In the genomic region with DNA sequence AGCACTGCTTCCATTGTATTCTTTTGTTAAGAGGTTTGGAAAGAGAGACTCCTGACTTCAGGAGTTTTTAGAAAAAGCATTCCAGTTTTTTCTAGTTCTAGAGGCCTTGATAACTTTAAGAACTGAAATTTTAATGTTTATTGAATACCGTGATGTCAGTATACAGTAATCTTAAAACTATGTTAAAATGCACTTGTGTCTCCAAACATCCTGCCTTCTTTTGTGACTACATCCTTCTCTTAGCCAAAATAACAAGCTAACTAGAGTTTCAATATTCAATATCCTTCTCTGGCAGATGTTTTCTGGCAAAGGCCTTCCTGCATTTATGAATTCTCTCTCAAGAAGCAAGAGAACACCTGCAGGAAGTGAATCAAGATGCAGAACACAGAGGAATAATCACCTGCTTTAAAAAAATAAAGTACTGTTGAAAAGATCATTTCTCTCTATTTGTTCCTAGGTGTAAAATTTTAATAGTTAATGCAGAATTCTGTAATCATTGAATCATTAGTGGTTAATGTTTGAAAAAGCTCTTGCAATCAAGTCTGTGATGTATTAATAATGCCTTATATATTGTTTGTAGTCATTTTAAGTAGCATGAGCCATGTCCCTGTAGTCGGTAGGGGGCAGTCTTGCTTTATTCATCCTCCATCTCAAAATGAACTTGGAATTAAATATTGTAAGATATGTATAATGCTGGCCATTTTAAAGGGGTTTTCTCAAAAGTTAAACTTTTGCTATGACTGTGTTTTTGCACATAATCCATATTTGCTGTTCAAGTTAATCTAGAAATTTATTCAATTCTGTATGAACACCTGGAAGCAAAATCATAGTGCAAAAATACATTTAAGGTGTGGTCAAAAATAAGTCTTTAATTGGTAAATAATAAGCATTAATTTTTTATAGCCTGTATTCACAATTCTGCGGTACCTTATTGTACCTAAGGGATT, we compare ENCODE assay signal across 8 cellular contexts. TPM values are rescaled to one million over a fixed set of nuclear protein-coding genes. Genes with fewer than 3 reads are reported as not detected.
A peak's percentile ranks its signal among the peaks of the same experiment; 100 is the strongest.
DNase-seq lines count a peak whose midpoint lies in the region; ATAC-seq, FAIRE-seq and TF ChIP-seq lines count a peak whose summit lies in the region.

No MANE protein-coding gene starts in this region.

- TF ChIP-seq CTCF in GM12874 (IDR thresholded peaks at IDR 0.05; ENCODE audit: insufficient read depth, low read depth, low read length): peak; percentile 55
- TF ChIP-seq CTCF in endothelial cell of umbilical vein (IDR thresholded peaks at IDR 0.05; ENCODE audit: extremely low read depth in 1 of 2, insufficient read depth in 1 of 2, low read depth in 1 of 2, low read length in 2 of 2): peak; percentile 63 to 66
- TF ChIP-seq CTCF in suprapubic skin (IDR thresholded peaks at IDR 0.05): peak; percentile 72 to 81

- H3K27me3 ChIP-seq in endothelial cell of umbilical vein (ENCODE audit: control insufficient read depth in 2 of 2, insufficient read depth in 2 of 2, low read length in 2 of 2): no peaks in the 10 kb centered on the region
- H3K27me3 ChIP-seq in suprapubic skin: no peaks in the 10 kb centered on the region

- no peaks in the 10 kb centered on the region for H3K79me2 ChIP-seq in endothelial cell of umbilical vein (ENCODE audit: control insufficient read depth, insufficient read depth, low read length)

- H3K9me1 ChIP-seq in endothelial cell of umbilical vein (replicated peaks; ENCODE audit: control insufficient read depth, extremely low read depth, insufficient read depth, low read length): no peaks in the 10 kb centered on the region

- FAIRE-seq in endothelial cell of umbilical vein (lab: Jason Lieb, UNC): peak; percentile 50

- H3K36me3 ChIP-seq in endothelial cell of umbilical vein (ENCODE audit: control insufficient read depth in 2 of 2, extremely low read depth in 1 of 2, insufficient read depth in 2 of 2, low read length in 2 of 2) (no peaks in the 10 kb centered on the region), suprapubic skin (peaks cover 40% of the 10 kb centered on the region)

- dilution Hi-C loops in endothelial cell of umbilical vein (cut with MboI; ENCODE audit: extremely low pct_ligation_motif_present, low sequenced_read_pairs): loop anchor here (5.0 kb wide), 1 partner anchor 396 kb away; no protein-coding TSS in a partner anchor

- H3K27ac ChIP-seq in endothelial cell of umbilical vein (ENCODE audit: insufficient read depth, low read depth, low read length): peak overlapping the region; percentile 2
- no peak overlapping the region for H3K27ac ChIP-seq in suprapubic skin

- 46% methylated on average over 3 of the region's 3 CpGs for WGBS in suprapubic skin

- H3K9me3 ChIP-seq in endothelial cell of umbilical vein (replicated peaks; ENCODE audit: control insufficient read depth, insufficient read depth, low read length) (no peaks in the 10 kb centered on the region), suprapubic skin (no peaks in the 10 kb centered on the region)

- H3K4me1 ChIP-seq in endothelial cell of umbilical vein (ENCODE audit: control insufficient read depth, extremely low read depth, insufficient read depth, low read length) (peaks cover 19% of the 10 kb centered on the region), suprapubic skin (no peaks in the 10 kb centered on the region)

- peaks cover 42% of the 10 kb centered on the region for H3K36me3 Mint-ChIP-seq in activated CD4-positive, alpha-beta T cell treated with anti-CD3 and anti-CD28 coated beads, Interleukin-2, amount 10 ng/mL, durations not matched to agents 24 days and 14 days (ENCODE audit: low read depth)
- H3K36me3 Mint-ChIP-seq in naive thymus-derived CD8-positive, alpha-beta T cell: peaks cover 4 to 72% (median 13%) of the 10 kb centered on the region in 3 donors

- H2AFZ ChIP-seq in endothelial cell of umbilical vein (ENCODE audit: low read depth, low read length): no peak overlapping the region

- H3K9ac ChIP-seq in endothelial cell of umbilical vein (replicated peaks; ENCODE audit: extremely low read depth, insufficient read depth, low read length): no peak overlapping the region

- H4K20me1 ChIP-seq in endothelial cell of umbilical vein (replicated peaks; ENCODE audit: control insufficient read depth, extremely low read depth, insufficient read depth, low read length): no peaks in the 10 kb centered on the region

- H3K4me3 ChIP-seq in endothelial cell of umbilical vein (replicated peaks in 1 of 3; ENCODE audit: insufficient read depth in 1 of 3, low read depth in 1 of 3, low read length in 3 of 3) (no peak overlapping the region), suprapubic skin (no peak overlapping the region)

- TF ChIP-seq POLR2A in endothelial cell of umbilical vein (IDR thresholded peaks at IDR 0.05; ENCODE audit: low read depth, low read length) (no peak), suprapubic skin (IDR thresholded peaks at IDR 0.05) (no peak)

- TF ChIP-seq EP300 in suprapubic skin (IDR thresholded peaks at IDR 0.05): no peak

- intact Hi-C loops in activated CD4-positive, alpha-beta T cell treated with anti-CD3 and anti-CD28 coated beads, Interleukin-2, amount 10 ng/mL, durations not matched to agents 24 days and 14 days (cut with micrococcal nuclease): loop anchor here (1.0 to 10.0 kb wide), 3 partner anchors 173 to 397 kb away; partner anchors contain the start of gene SPRY4
- intact Hi-C loops in endothelial cell of umbilical vein (cut with micrococcal nuclease): loop anchor here (1.0 to 5.0 kb wide), 13 partner anchors 41 to 548 kb away; partner anchors contain the start of gene SPRY4

- no peaks in the 10 kb centered on the region for H3K27me3 Mint-ChIP-seq in activated CD4-positive, alpha-beta T cell treated with anti-CD3 and anti-CD28 coated beads, Interleukin-2, amount 10 ng/mL, durations not matched to agents 24 days and 14 days
- no peaks in the 10 kb centered on the region for H3K27me3 Mint-ChIP-seq in naive thymus-derived CD8-positive, alpha-beta T cell

- DNase-seq in A172 (ENCODE audit: low spot score) (peak; percentile 60), NCI-H446 (lab: John Stamatoyannopoulos, UW) (peak; percentile 60 to 61), endothelial cell of umbilical vein (ENCODE audit: low read depth, low spot score) (peak; percentile 83), suprapubic skin (ENCODE audit: low spot score in 2 of 2) (no peak)
- DNase-seq in activated CD4-positive, alpha-beta T cell treated with anti-CD3 and anti-CD28 coated beads, Interleukin-2, amount 10 ng/mL, durations not matched to agents 24 days and 14 days: peak; percentile 87
- DNase-seq in naive thymus-derived CD8-positive, alpha-beta T cell: peak; percentile 10 to 75 (median 56)

- ATAC-seq in naive thymus-derived CD8-positive, alpha-beta T cell: peak; percentile 69 to 82
- ATAC-seq in GM19023 (IDR thresholded peaks at IDR 0.05; ENCODE audit: unreplicated experiment): no peak

- H3K4me1 Mint-ChIP-seq in activated CD4-positive, alpha-beta T cell treated with anti-CD3 and anti-CD28 coated beads, Interleukin-2, amount 10 ng/mL, durations not matched to agents 24 days and 14 days: peaks cover 6% of the 10 kb centered on the region
- H3K4me1 Mint-ChIP-seq in naive thymus-derived CD8-positive, alpha-beta T cell: peaks cover 2 to 8% (median 6%) of the 10 kb centered on the region in 4 donors

- no peak overlapping the region for H3K4me2 ChIP-seq in endothelial cell of umbilical vein (ENCODE audit: insufficient read depth, low read length)

- H3K9me3 Mint-ChIP-seq in activated CD4-positive, alpha-beta T cell treated with anti-CD3 and anti-CD28 coated beads, Interleukin-2, amount 10 ng/mL, durations not matched to agents 24 days and 14 days: no peaks in the 10 kb centered on the region
- no peaks in the 10 kb centered on the region for H3K9me3 Mint-ChIP-seq in naive thymus-derived CD8-positive, alpha-beta T cell

- POLR2A ChIA-PET in endothelial cell of umbilical vein (lab: Charles Lee): no interaction called here
- POLR2A ChIA-PET in naive thymus-derived CD8-positive, alpha-beta T cell (lab: Charles Lee): no interaction called here

- no peak overlapping the region for H3K4me3 Mint-ChIP-seq in activated CD4-positive, alpha-beta T cell treated with anti-CD3 and anti-CD28 coated beads, Interleukin-2, amount 10 ng/mL, durations not matched to agents 24 days and 14 days
- H3K4me3 Mint-ChIP-seq in naive thymus-derived CD8-positive, alpha-beta T cell: no peak overlapping the region

- no peak overlapping the region for H3K27ac Mint-ChIP-seq in activated CD4-positive, alpha-beta T cell treated with anti-CD3 and anti-CD28 coated beads, Interleukin-2, amount 10 ng/mL, durations not matched to agents 24 days and 14 days
- H3K27ac Mint-ChIP-seq in naive thymus-derived CD8-positive, alpha-beta T cell: no peak overlapping the region

- TSS peak; percentile 32 for BruUV-seq in endothelial cell of umbilical vein (replicated peaks; lab: Mats Ljungman, UMichigan)

- CTCF ChIA-PET in endothelial cell of umbilical vein (lab: Charles Lee): interaction anchor here (0.5 to 2.6 kb wide), 27 partner anchors 9 to 548 kb away, joined by 3 to 68 read pairs (median 3); partner anchors contain the start of gene SPRY4

TF ChIP-seq in endothelial cell of umbilical vein, 7 proteins besides CTCF, POLR2A, EP300 and RAD21:
- TF ChIP-seq POLR2AphosphoS5 (IDR thresholded peaks at IDR 0.05; ENCODE audit: insufficient read depth, low read depth, low read length) (no peak), FOS (IDR thresholded peaks at IDR 0.05; ENCODE audit: borderline replicate concordance, insufficient read depth, low read length) (peak; percentile 32)

RNA-seq across cellular contexts. Expression of gene NDFIP1, which starts 43.1 kb away (rescaled TPM):
- 57.3 and 65.7 TPM in 2 replicates for total RNA-seq in A172 (2014; rRNA removed; shearing (Covaris generic))
- total RNA-seq in activated CD4-positive, alpha-beta T cell treated with anti-CD3 and anti-CD28 coated beads, Interleukin-2, amount 10 ng/mL, durations not matched to agents 24 days and 14 days: 114 and 122 TPM in 2 replicates
- total RNA-seq in endothelial cell of umbilical vein (40.3 and 42.6 TPM in 2 replicates), suprapubic skin (100 to 1,000 TPM in 1 of 4 donors, 10 to 100 TPM in 3; 57.8 to 116 (median 75.7) TPM)
- 12.3 and 18.4 TPM in 2 replicates for polyA plus RNA-seq in endothelial cell of umbilical vein
- 14.5 and 15.6 TPM in 2 replicates for polyA plus RNA-seq in endothelial cell of umbilical vein (2011; cell fraction: cytosol; rRNA removed)
- polyA plus RNA-seq in endothelial cell of umbilical vein (2011; cell fraction: nucleus; rRNA removed): 7.6 and 11.3 TPM in 2 replicates
- 31.4 and 39.6 TPM in 2 replicates for polyA plus RNA-seq in endothelial cell of umbilical vein (2012)
- 12.5 and 13.4 TPM in 2 replicates for polyA minus RNA-seq in endothelial cell of umbilical vein
- polyA minus RNA-seq in endothelial cell of umbilical vein (2011; cell fraction: cytosol; rRNA and poly(A)+ RNA removed): 34.1 TPM
- 13.0 and 17.1 TPM in 2 replicates for polyA minus RNA-seq in endothelial cell of umbilical vein (2011; cell fraction: nucleus; rRNA and poly(A)+ RNA removed)
- total RNA-seq in naive thymus-derived CD8-positive, alpha-beta T cell: 100 to 1,000 TPM; 123 to 125 TPM
- polyA plus RNA-seq in naive thymus-derived CD8-positive, alpha-beta T cell: 100 to 1,000 TPM; 102 to 144 (median 127) TPM

Comparison
In these comparisons a context has a peak if more than half of its experiments do, and no peak if none do; other contexts are left out.
1. DNase-seq: peak in A172 (single experiment), NCI-H446 (2 of 2), activated CD4-positive, alpha-beta T cell treated with anti-CD3 and anti-CD28 coated beads, Interleukin-2, amount 10 ng/mL, durations not matched to agents 24 days and 14 days (single experiment), endothelial cell of umbilical vein (single experiment) and naive thymus-derived CD8-positive, alpha-beta T cell (10 of 10); none in suprapubic skin (0 of 2).
2. Peak in every context shown above with its lines, with median percentiles within 50 percentile points of each other: CTCF ChIP-seq.